ENCODE assay signal across 21 cellular contexts in genomic region chr7:3164363-3164762, GRCh38.
A peak's percentile ranks its signal among the peaks of the same experiment; 100 is the strongest.
DNase-seq lines count a peak whose midpoint lies in the region; ATAC-seq, FAIRE-seq and TF ChIP-seq lines count a peak whose summit lies in the region.
"Had no signal": no experiment of that assay in that cellular context is flagged by ENCODE, and none has a peak within 500 bp of the region (broad histone marks: within the 10 kb centered on the region; RNA-seq: fewer than 3 reads in every experiment).

No MANE protein-coding gene starts in this region.

- no peak overlapping the region for H4K12ac ChIP-seq in trophoblast cell (ENCODE audit: low read depth, low read length)

- H2BK5ac ChIP-seq in trophoblast cell (ENCODE audit: low read depth, low read length, poor library complexity): no peak overlapping the region

- H3K9ac ChIP-seq in SK-N-MC (ENCODE audit: insufficient read length) (no peak overlapping the region), trophoblast cell (ENCODE audit: low read length) (no peak overlapping the region)

- H3K27me3 ChIP-seq in left ventricle myocardium inferior (ENCODE audit: low read depth): peaks cover 13% of the 10 kb centered on the region
- no peaks in the 10 kb centered on the region for H3K27me3 ChIP-seq in trophoblast cell (ENCODE audit: insufficient read depth, low read length)
- H3K27me3 ChIP-seq: neutrophil, testis had no signal

- H2AFZ ChIP-seq in trophoblast cell (ENCODE audit: insufficient read depth, low read length, poor library complexity): no peak overlapping the region

- H3K9me3 ChIP-seq in SK-N-MC (ENCODE audit: low read depth, low read length) (no peaks in the 10 kb centered on the region), left ventricle myocardium inferior (replicated peaks) (no peaks in the 10 kb centered on the region), trophoblast cell (ENCODE audit: insufficient read depth, low read depth, low read length) (peaks cover 8% of the 10 kb centered on the region)
- H3K9me3 ChIP-seq: esophagus muscularis mucosa, gastroesophageal sphincter, neutrophil, testis had no signal

- no peak for ATAC-seq in HG03280 (IDR thresholded peaks at IDR 0.05; ENCODE audit: unreplicated experiment)
- ATAC-seq: activated CD4-positive, alpha-beta T cell treated with anti-CD3 and anti-CD28 coated beads for 36 hours; gastroesophageal sphincter; left lobe of liver had no signal

- no peak overlapping the region for H4K8ac ChIP-seq in trophoblast cell (ENCODE audit: low read depth, low read length)

- H4K91ac ChIP-seq in trophoblast cell (ENCODE audit: low read depth, low read length): no peak overlapping the region

- no peak overlapping the region for H2BK120ac ChIP-seq in trophoblast cell (ENCODE audit: insufficient read depth, low read length, poor library complexity)

- TF ChIP-seq CTCF in left ventricle myocardium inferior (IDR thresholded peaks at IDR 0.05; ENCODE audit: borderline replicate concordance): no peak

- no peaks in the 10 kb centered on the region for H3K36me3 ChIP-seq in SK-N-MC (ENCODE audit: insufficient read depth, low read length)
- no peaks in the 10 kb centered on the region for H3K36me3 ChIP-seq in left ventricle myocardium inferior
- no peaks in the 10 kb centered on the region for H3K36me3 ChIP-seq in trophoblast cell (ENCODE audit: control insufficient read depth in 1 of 2, insufficient read depth in 2 of 2, low read length in 2 of 2)
- H3K36me3 ChIP-seq: esophagus muscularis mucosa, gastroesophageal sphincter, neutrophil had no signal

- no peak for TF ChIP-seq POLR2A in GM12892 (IDR thresholded peaks at IDR 0.05; ENCODE audit: low read depth, low read length)

- no peaks in the 10 kb centered on the region for H3K79me2 ChIP-seq in trophoblast cell (ENCODE audit: control insufficient read depth, insufficient read depth, low read length, poor library complexity)

- H3K14ac ChIP-seq in trophoblast cell (ENCODE audit: low read length): no peak overlapping the region

- no peak overlapping the region for H3K18ac ChIP-seq in trophoblast cell (ENCODE audit: low read length)

- peak overlapping the region; percentile 9 for H3K4me2 ChIP-seq in trophoblast cell (ENCODE audit: low read length)

- H3K27ac ChIP-seq in SK-N-MC: no peak overlapping the region
- H3K27ac ChIP-seq in left ventricle myocardium inferior (replicated peaks): no peak overlapping the region
- H3K27ac ChIP-seq in trophoblast cell (ENCODE audit: low read depth, low read length): no peak overlapping the region
- H3K27ac ChIP-seq: esophagus muscularis mucosa, gastroesophageal sphincter, neutrophil, testis had no signal

- no peaks in the 10 kb centered on the region for H3K79me1 ChIP-seq in trophoblast cell (ENCODE audit: low read length)

- no peak for FAIRE-seq in GM12892 (lab: Jason Lieb, UNC)
- FAIRE-seq: bronchial epithelial cell had no signal

- H3K4me1 ChIP-seq in left ventricle myocardium inferior: peaks cover 18% of the 10 kb centered on the region
- peaks cover 4 to 7% of the 10 kb centered on the region in 2 experiments for H3K4me1 ChIP-seq in trophoblast cell (ENCODE audit: control insufficient read depth in 1 of 2, insufficient read depth in 2 of 2, low read length in 2 of 2)
- H3K4me1 ChIP-seq: esophagus muscularis mucosa, gastroesophageal sphincter, testis had no signal

- intact Hi-C loops in left ventricle myocardium inferior (cut with micrococcal nuclease): no loop called here

- H2BK12ac ChIP-seq in trophoblast cell (ENCODE audit: low read length): no peak overlapping the region

- no peak overlapping the region for H2AK5ac ChIP-seq in trophoblast cell (ENCODE audit: low read length)

- no CpG with 5 or more reads among the region's 10 CpGs for WGBS in trophoblast cell (ENCODE audit: extremely low coverage, insufficient coverage, insufficient read length)

- no peak overlapping the region for H3K23ac ChIP-seq in trophoblast cell (ENCODE audit: low read length)

- H3K4me3 ChIP-seq in SK-N-MC (peak overlapping the region; percentile 30; the same call in 1 of the 2 replicates), left ventricle myocardium inferior (no peak overlapping the region), trophoblast cell (ENCODE audit: low read depth, low read length) (no peak overlapping the region)
- H3K4me3 ChIP-seq: esophagus muscularis mucosa, gastroesophageal sphincter, testis had no signal

- DNase-seq in M059J (ENCODE audit: low read depth) (peak; percentile 70), SK-N-MC (ENCODE audit: low read depth, low spot score) (no peak), left ventricle myocardium inferior (peak; percentile 24), trophoblast cell (peak; percentile 22 to 56), GM12892 (ENCODE audit: insufficient read length) (no peak), DMS153 treated with DMSO at 0.1 percent for 48 hours (lab: John Stamatoyannopoulos, UW; ENCODE audit: unreplicated experiment) (no peak)
- DNase-seq: activated CD4-positive, alpha-beta T cell treated with anti-CD3 and anti-CD28 coated beads for 36 hours; activated naive CD8-positive, alpha-beta T cell treated with anti-CD3 and anti-CD28 coated beads, Interleukin-2, amount 10 ng/mL, durations not matched to agents 7 days and 5 days; CD4-positive, alpha-beta memory T cell; DMS79 treated with DMSO at 0.1 percent for 48 hours; Karpas-422; NCI-H2171; retina; RPMI8226; testis had no signal

- no peak overlapping the region for H3K4ac ChIP-seq in trophoblast cell (ENCODE audit: low read depth, low read length)

Comparison
In these comparisons a context has a peak if more than half of its experiments do, and no peak if none do; other contexts are left out.
1. DNase-seq: peak in M059J (single experiment), left ventricle myocardium inferior (single experiment) and trophoblast cell (2 of 2); none in SK-N-MC (single experiment), GM12892 (single experiment) and DMS153 treated with DMSO at 0.1 percent for 48 hours (single experiment).